In the genomic region with DNA sequence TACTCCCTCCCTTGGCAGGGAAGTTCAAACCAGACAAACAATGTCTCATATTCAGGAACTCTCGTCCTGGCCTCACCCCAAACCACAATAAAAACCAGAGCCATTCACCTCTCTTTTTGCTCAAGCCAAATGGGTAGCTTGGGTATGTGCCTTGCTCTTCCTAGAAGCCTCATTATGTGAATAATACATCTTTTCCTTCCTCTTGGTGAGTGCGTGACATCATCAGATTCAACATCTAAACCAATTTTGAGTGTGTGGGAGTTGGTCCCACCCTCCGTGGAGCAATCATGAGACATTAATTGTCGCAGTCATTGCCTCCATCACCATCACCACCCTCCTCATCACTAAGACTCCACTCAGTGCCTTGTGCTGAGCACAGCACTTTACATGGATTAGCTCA, we compare ENCODE assay signal across 18 cellular contexts.
DNase-seq lines count a peak whose midpoint lies in the region; ATAC-seq, FAIRE-seq and TF ChIP-seq lines count a peak whose summit lies in the region.
"Had no signal": no experiment of that assay in that cellular context is flagged by ENCODE, and none has a peak within 500 bp of the region (broad histone marks: within the 10 kb centered on the region; RNA-seq: fewer than 3 reads in every experiment).

No MANE protein-coding gene starts in this region.

- H3K79me2 ChIP-seq in HepG2 (ENCODE audit: insufficient read depth, low read length) = no peaks in the 10 kb centered on the region

- TF ChIP-seq CTCF in HepG2 (CRISPR knock-in tag; IDR thresholded peaks at IDR 0.05) (no peak), right lobe of liver (IDR thresholded peaks at IDR 0.05) (no peak), bronchial epithelial cell (IDR thresholded peaks at IDR 0.05; ENCODE audit: insufficient read depth, low read length, severe bottlenecking) (no peak)

- no peak overlapping the region for H3K4me2 ChIP-seq in HepG2 (ENCODE audit: low read depth, low read length)

- no peaks in the 10 kb centered on the region for H4K20me1 ChIP-seq in HepG2 (ENCODE audit: insufficient read depth, low read length)

- WGBS in HepG2 (ENCODE audit: low lambda C conversion rate) = 0% methylated on average over 4 of the region's 4 CpGs
- 34% methylated on average over 4 of the region's 4 CpGs for WGBS in right lobe of liver (ENCODE audit: insufficient coverage, low coverage, low lambda C conversion rate, missing lambda C conversion rate)

- intact Hi-C loops in HepG2 (cut with micrococcal nuclease; ENCODE audit: unreplicated experiment) = no loop called here
- intact Hi-C loops in right lobe of liver (cut with DNase I) = no loop called here

- H3K4me1 ChIP-seq in HepG2 (ENCODE audit: insufficient read depth, low read length) = no peaks in the 10 kb centered on the region
- no peaks in the 10 kb centered on the region for H3K4me1 ChIP-seq in right lobe of liver
- H3K4me1 ChIP-seq: BE2C, psoas muscle had no signal

- TF ChIP-seq POLR2A in HepG2 (IDR thresholded peaks at IDR 0.05; ENCODE audit: insufficient read depth in 1 of 2, low read depth in 2 of 2, low read length in 2 of 2) (no peak), right lobe of liver (IDR thresholded peaks at IDR 0.05) (no peak)

- no peak for TF ChIP-seq RAD21 in HepG2 (CRISPR knock-in tag; IDR thresholded peaks at IDR 0.05)

- TF ChIP-seq EP300 in HepG2 (IDR thresholded peaks at IDR 0.05; ENCODE audit: low read depth in 2 of 2, low read length in 2 of 2) (no peak), HepG2 (CRISPR knock-in tag; IDR thresholded peaks at IDR 0.05; ENCODE audit: borderline replicate concordance) (no peak)

- H3K27me3 ChIP-seq in HepG2 (ENCODE audit: control insufficient read depth in 1 of 2, insufficient read depth in 2 of 2, low read length in 2 of 2) (no peaks in the 10 kb centered on the region), right lobe of liver (no peaks in the 10 kb centered on the region), bronchial epithelial cell (ENCODE audit: control insufficient read depth, insufficient read depth, low read length) (no peaks in the 10 kb centered on the region)
- H3K27me3 ChIP-seq: BE2C had no signal

- CTCF ChIA-PET in HepG2 (lab: Yijun Ruan, JAX; ENCODE audit: low intra/inter-chr PET ratio, low total read pairs) = no interaction called here

- H3K4me3 ChIP-seq in HepG2 (replicated peaks in 1 of 3; ENCODE audit: insufficient read depth in 1 of 3, low read depth in 2 of 3, low read length in 3 of 3) = no peak overlapping the region
- no peak overlapping the region for H3K4me3 ChIP-seq in right lobe of liver
- no peak overlapping the region for H3K4me3 ChIP-seq in bronchial epithelial cell (ENCODE audit: low read depth, low read length)
- H3K4me3 ChIP-seq: psoas muscle had no signal

- FAIRE-seq in HepG2 (lab: Jason Lieb, UNC) (no peak), bronchial epithelial cell (lab: Jason Lieb, UNC) (no peak)

- H3K9me3 ChIP-seq in HepG2 (ENCODE audit: low read length) (peaks cover 32% of the 10 kb centered on the region), right lobe of liver (no peaks in the 10 kb centered on the region)
- H3K9me3 ChIP-seq: BE2C had no signal

- no peak for DNase-seq in HepG2 (ENCODE audit: low spot score)
- no peak for DNase-seq in right lobe of liver
- DNase-seq in MV-4-11 (lab: John Stamatoyannopoulos, UW) = peak; percentile 10
- DNase-seq in bronchial epithelial cell (ENCODE audit: low read depth) = peak; percentile 48
- peak in 1 of 2 donors; percentile 57 for DNase-seq in stimulated activated naive CD8-positive, alpha-beta T cell treated with anti-CD3 and anti-CD28 coated beads, Interleukin-15, amount 100 ng/mL, for 72 hours
- no peak for DNase-seq in NCI-H2227 treated with DMSO at 0.1 percent for 48 hours (lab: John Stamatoyannopoulos, UW)
- DNase-seq in NCI-H1105 treated with DMSO at 0.1 percent for 48 hours (lab: John Stamatoyannopoulos, UW) = no peak
- DNase-seq: activated naive CD4-positive, alpha-beta T cell treated with anti-CD3 and anti-CD28 coated beads, Interleukin-2, amount 10 ng/mL, durations not matched to agents 7 days and 5 days; BE2C; effector memory CD8-positive, alpha-beta T cell; foreskin melanocyte; NCI-H1694 treated with DMSO at 0.1 percent for 48 hours; NCI-H510A; psoas muscle; substantia nigra had no signal

- no peak overlapping the region for H3K9ac ChIP-seq in HepG2 (ENCODE audit: insufficient read depth, low read depth, low read length)

- BruUV-seq in HepG2 (replicated peaks; lab: Mats Ljungman, UMichigan) = no TSS peak

- POLR2A ChIA-PET in HepG2 (lab: Yijun Ruan, JAX) = no interaction called here

- no peak overlapping the region for H2AFZ ChIP-seq in HepG2 (ENCODE audit: low read length)

- H3K27ac Mint-ChIP-seq in stimulated activated naive CD8-positive, alpha-beta T cell treated with anti-CD3 and anti-CD28 coated beads, Interleukin-15, amount 100 ng/mL, for 72 hours = peak overlapping the region in 1 of 2 donors; percentile 66
- H3K27ac Mint-ChIP-seq: activated naive CD4-positive, alpha-beta T cell treated with anti-CD3 and anti-CD28 coated beads, Interleukin-2, amount 10 ng/mL, durations not matched to agents 7 days and 5 days; effector memory CD8-positive, alpha-beta T cell; naive thymus-derived CD8-positive, alpha-beta T cell had no signal

- peaks cover 22 to 58% of the 10 kb centered on the region in 2 donors for H3K9me3 Mint-ChIP-seq in stimulated activated naive CD8-positive, alpha-beta T cell treated with anti-CD3 and anti-CD28 coated beads, Interleukin-15, amount 100 ng/mL, for 72 hours

- H3K27me3 Mint-ChIP-seq in stimulated activated naive CD8-positive, alpha-beta T cell treated with anti-CD3 and anti-CD28 coated beads, Interleukin-15, amount 100 ng/mL, for 72 hours = peaks cover 13% of the 10 kb centered on the region
- H3K27me3 Mint-ChIP-seq: activated naive CD4-positive, alpha-beta T cell treated with anti-CD3 and anti-CD28 coated beads, Interleukin-2, amount 10 ng/mL, durations not matched to agents 7 days and 5 days had no signal

- H3K36me3 ChIP-seq in HepG2 (replicated peaks in 1 of 2; ENCODE audit: control insufficient read depth in 1 of 2, insufficient read depth in 2 of 2, low read length in 2 of 2) (no peaks in the 10 kb centered on the region), right lobe of liver (no peaks in the 10 kb centered on the region), bronchial epithelial cell (ENCODE audit: control insufficient read depth, insufficient read depth, low read length) (no peaks in the 10 kb centered on the region)
- H3K36me3 ChIP-seq: BE2C had no signal

- no peak for ATAC-seq in HepG2
- no peak for ATAC-seq in right lobe of liver
- ATAC-seq in stimulated activated naive CD8-positive, alpha-beta T cell treated with anti-CD3 and anti-CD28 coated beads, Interleukin-15, amount 100 ng/mL, for 72 hours = peak; percentile 92
- ATAC-seq in GM19467 (IDR thresholded peaks at IDR 0.05; ENCODE audit: unreplicated experiment) = no peak
- ATAC-seq: effector memory CD8-positive, alpha-beta T cell; naive thymus-derived CD8-positive, alpha-beta T cell; psoas muscle had no signal

- peak overlapping the region in 1 of 2 donors; percentile 36 for H3K4me3 Mint-ChIP-seq in stimulated activated naive CD8-positive, alpha-beta T cell treated with anti-CD3 and anti-CD28 coated beads, Interleukin-15, amount 100 ng/mL, for 72 hours
- H3K4me3 Mint-ChIP-seq: activated naive CD4-positive, alpha-beta T cell treated with anti-CD3 and anti-CD28 coated beads, Interleukin-2, amount 10 ng/mL, durations not matched to agents 7 days and 5 days; central memory CD8-positive, alpha-beta T cell; effector memory CD8-positive, alpha-beta T cell; naive thymus-derived CD8-positive, alpha-beta T cell had no signal

- H3K4me1 Mint-ChIP-seq in stimulated activated naive CD8-positive, alpha-beta T cell treated with anti-CD3 and anti-CD28 coated beads, Interleukin-15, amount 100 ng/mL, for 72 hours = peaks cover 6% of the 10 kb centered on the region
- H3K4me1 Mint-ChIP-seq: central memory CD8-positive, alpha-beta T cell had no signal

- H3K27ac ChIP-seq in HepG2 (ENCODE audit: extremely low read length, insufficient read depth, low read length) (no peak overlapping the region), right lobe of liver (no peak overlapping the region)
- H3K27ac ChIP-seq: psoas muscle had no signal

- in situ Hi-C loops in HepG2 (cut with HindIII; ENCODE audit: extremely low pct_ligation_motif_present, low pct_unique_long_range_greater_than_20kb) = no loop called here

TF ChIP-seq in HepG2, 621 proteins besides CTCF, POLR2A, EP300 and RAD21:
- TF ChIP-seq NR2F1 (CRISPR knock-in tag; IDR thresholded peaks at IDR 0.05) (no peak), CREB1 (IDR thresholded peaks at IDR 0.05) (peak; percentile 11; the same call in 1 of the 2 replicates), CREB1 (CRISPR knock-in tag; IDR thresholded peaks at IDR 0.05) (no peak), MAFK (conservative IDR thresholded peaks at IDR 0.05 in 1 of 2, IDR thresholded peaks at IDR 0.05 in 1 of 2; ENCODE audit: low read length in 2 of 2) (peak in 1 of 2 experiments; percentile 38; a peak in 2 of 4 replicates)

Comparison
In these comparisons a context has a peak if more than half of its experiments do, and no peak if none do; other contexts are left out.
1. DNase-seq: peak in MV-4-11 (single experiment) and bronchial epithelial cell (single experiment); none in HepG2 (single experiment), right lobe of liver (0 of 3), NCI-H2227 treated with DMSO at 0.1 percent for 48 hours (single experiment) and NCI-H1105 treated with DMSO at 0.1 percent for 48 hours (single experiment).